27 cellular contexts compared by ENCODE assay signal in the genomic region with DNA sequence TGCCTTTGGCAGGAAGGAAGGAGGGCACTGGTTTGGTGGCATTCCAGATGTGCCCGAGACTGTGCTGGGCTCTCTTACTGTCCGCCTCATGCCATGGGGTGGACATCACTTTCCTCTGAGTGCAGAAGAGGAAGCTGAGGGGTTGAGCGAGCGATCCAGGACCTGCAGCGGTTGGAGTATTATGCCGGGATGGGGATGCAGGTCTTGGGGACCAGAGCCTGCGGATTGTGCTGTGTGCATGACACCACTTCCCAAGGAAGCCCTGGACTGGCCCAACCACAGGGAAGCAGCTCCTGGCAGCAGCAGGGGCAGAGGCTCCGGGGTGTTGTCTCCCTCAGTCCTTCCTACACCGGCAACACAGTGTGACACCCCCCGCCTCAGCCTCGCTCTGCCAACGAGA. TPM values are rescaled to one million over a fixed set of nuclear protein-coding genes. Genes with fewer than 3 reads are reported as not detected.
"Had no signal": no experiment of that assay in that cellular context is flagged by ENCODE, and none has a peak within 500 bp of the region (broad histone marks: within the 10 kb centered on the region; RNA-seq: fewer than 3 reads in every experiment).

No MANE protein-coding gene starts in this region.

- DNase-seq: activated CD4-positive, alpha-beta T cell treated with anti-CD3 and anti-CD28 coated beads, Interleukin-2, amount 10 ng/mL, durations not matched to agents 7 days and 5 days; activated CD4-positive, alpha-beta T cell treated with anti-CD3 and anti-CD28 coated beads, Interleukin-2, amount 50 U/mL, for 48 hours; activated CD8-positive, alpha-beta T cell treated with anti-CD3 and anti-CD28 coated beads, Interleukin-2, amount 10 ng/mL, durations not matched to agents 7 days and 5 days; activated naive CD4-positive, alpha-beta T cell treated with anti-CD3 and anti-CD28 coated beads, Interleukin-2, amount 50 U/mL, for 16 hours; activated naive CD8-positive, alpha-beta T cell treated with anti-CD3 and anti-CD28 coated beads, Interleukin-2, amount 10 ng/mL, durations not matched to agents 7 days and 5 days; activated T-cell treated with anti-CD3 and anti-CD28 coated beads, Interleukin-2, amount 50 U/mL, for 24 hours; amygdala; MM.1S; MV-4-11; NCI-H1092; NCI-H1436 treated with DMSO at 0.1 percent for 48 hours; NCI-H1694 treated with DMSO at 0.1 percent for 48 hours; NCI-H2029; NCI-H2107; NCI-H2171; NCI-H526; NCI-H748 treated with DMSO at 0.1 percent for 48 hours; NK-92 treated with Interleukin-12 subunit alpha and Interleukin-12 subunit beta, amount 100 ng/mL, for 24 hours; Right ventricle myocardium superior had no signal

- ATAC-seq: activated CD8-positive, alpha-beta T cell treated with anti-CD3 and anti-CD28 coated beads, Interleukin-2, amount 10 ng/mL, durations not matched to agents 7 days and 5 days had no signal

- H3K27ac ChIP-seq: ascending aorta, cardiac muscle cell, KMS-11, SK-N-MC had no signal

- H3K36me3 ChIP-seq: ascending aorta, cardiac muscle cell had no signal

- H3K27me3 Mint-ChIP-seq: activated CD4-positive, alpha-beta T cell treated with anti-CD3 and anti-CD28 coated beads, Interleukin-2, amount 10 ng/mL, durations not matched to agents 7 days and 5 days; activated naive CD8-positive, alpha-beta T cell treated with anti-CD3 and anti-CD28 coated beads, Interleukin-2, amount 10 ng/mL, durations not matched to agents 7 days and 5 days; activated T-cell treated with anti-CD3 and anti-CD28 coated beads, Interleukin-2, amount 50 U/mL, for 24 hours had no signal

- H3K27me3 ChIP-seq: ascending aorta, cardiac muscle cell had no signal

- H3K4me1 ChIP-seq: ascending aorta had no signal

- H3K27ac Mint-ChIP-seq: activated CD4-positive, alpha-beta T cell treated with anti-CD3 and anti-CD28 coated beads, Interleukin-2, amount 10 ng/mL, durations not matched to agents 7 days and 5 days; activated CD8-positive, alpha-beta T cell treated with anti-CD3 and anti-CD28 coated beads, Interleukin-2, amount 10 ng/mL, durations not matched to agents 7 days and 5 days; activated naive CD8-positive, alpha-beta T cell treated with anti-CD3 and anti-CD28 coated beads, Interleukin-2, amount 10 ng/mL, durations not matched to agents 7 days and 5 days; activated T-cell treated with anti-CD3 and anti-CD28 coated beads, Interleukin-2, amount 50 U/mL, for 24 hours; activated T-helper 2 cell treated with anti-CD3 and anti-CD28 coated beads, Interferon-gamma antibody, Interleukin-2, Interleukin-4, amounts not matched to agents 10 μg/mL and 5 μg/mL and 100 μg/mL, durations not matched to agents 14 hours and 24 hours and 36 hours; T-helper 2 cell treated with Interferon-gamma antibody and Interleukin-4, amounts not matched to agents 5 μg/mL and 100 μg/mL, for 36 hours had no signal

- H3K4me3 Mint-ChIP-seq: activated CD4-positive, alpha-beta T cell treated with anti-CD3 and anti-CD28 coated beads, Interleukin-2, amount 10 ng/mL, durations not matched to agents 7 days and 5 days; activated CD8-positive, alpha-beta T cell treated with anti-CD3 and anti-CD28 coated beads, Interleukin-2, amount 10 ng/mL, durations not matched to agents 7 days and 5 days; activated naive CD8-positive, alpha-beta T cell treated with anti-CD3 and anti-CD28 coated beads, Interleukin-2, amount 10 ng/mL, durations not matched to agents 7 days and 5 days; activated T-cell treated with anti-CD3 and anti-CD28 coated beads, Interleukin-2, amount 50 U/mL, for 24 hours; T-helper 2 cell treated with Interferon-gamma antibody and Interleukin-4, amounts not matched to agents 5 μg/mL and 100 μg/mL, for 36 hours had no signal

- H3K9me3 ChIP-seq: ascending aorta had no signal

- H3K4me1 Mint-ChIP-seq: activated CD4-positive, alpha-beta T cell treated with anti-CD3 and anti-CD28 coated beads, Interleukin-2, amount 10 ng/mL, durations not matched to agents 7 days and 5 days; activated naive CD8-positive, alpha-beta T cell treated with anti-CD3 and anti-CD28 coated beads, Interleukin-2, amount 10 ng/mL, durations not matched to agents 7 days and 5 days had no signal

- H3K36me3 Mint-ChIP-seq: activated naive CD8-positive, alpha-beta T cell treated with anti-CD3 and anti-CD28 coated beads, Interleukin-2, amount 10 ng/mL, durations not matched to agents 7 days and 5 days had no signal

- H3K9ac ChIP-seq: KMS-11 had no signal

- H3K4me3 ChIP-seq: ascending aorta, cardiac muscle cell, SK-N-MC had no signal

- H3K4me2 ChIP-seq: KMS-11 had no signal

- H3K9me3 Mint-ChIP-seq: activated CD4-positive, alpha-beta T cell treated with anti-CD3 and anti-CD28 coated beads, Interleukin-2, amount 10 ng/mL, durations not matched to agents 7 days and 5 days; activated naive CD8-positive, alpha-beta T cell treated with anti-CD3 and anti-CD28 coated beads, Interleukin-2, amount 10 ng/mL, durations not matched to agents 7 days and 5 days; activated T-cell treated with anti-CD3 and anti-CD28 coated beads, Interleukin-2, amount 50 U/mL, for 24 hours; activated T-helper 2 cell treated with anti-CD3 and anti-CD28 coated beads, Interferon-gamma antibody, Interleukin-2, Interleukin-4, amounts not matched to agents 10 μg/mL and 5 μg/mL and 100 μg/mL, durations not matched to agents 14 hours and 24 hours and 36 hours; T-helper 2 cell treated with Interferon-gamma antibody and Interleukin-4, amounts not matched to agents 5 μg/mL and 100 μg/mL, for 36 hours had no signal

RNA-seq across cellular contexts. Expression of a gene that starts 44.5 kb away (rescaled TPM):
- total RNA-seq: activated CD4-positive, alpha-beta T cell treated with anti-CD3 and anti-CD28 coated beads, Interleukin-2, amount 10 ng/mL, durations not matched to agents 7 days and 5 days; activated CD8-positive, alpha-beta T cell treated with anti-CD3 and anti-CD28 coated beads, Interleukin-2, amount 10 ng/mL, durations not matched to agents 7 days and 5 days; activated naive CD8-positive, alpha-beta T cell treated with anti-CD3 and anti-CD28 coated beads, Interleukin-2, amount 10 ng/mL, durations not matched to agents 7 days and 5 days; activated T-helper 2 cell treated with anti-CD3 and anti-CD28 coated beads, Interferon-gamma antibody, Interleukin-2, Interleukin-4, amounts not matched to agents 10 μg/mL and 5 μg/mL and 100 μg/mL, durations not matched to agents 14 hours and 24 hours and 36 hours; LHCN-M2; T-helper 1 cell treated with Interleukin-12 subunit alpha and Interleukin-12 subunit beta and Interleukin-4 antibody, amounts not matched to agents 30 ng/mL and 1 ng/mL, for 36 hours had no signal
